In genomic region chr1:28232558-28233263, GRCh38 we compare ENCODE assay signal across 8 cellular contexts. TPM values are rescaled to one million over a fixed set of nuclear protein-coding genes. Genes with fewer than 3 reads are reported as not detected.
DNase-seq lines count a peak whose midpoint lies in the region; ATAC-seq and TF ChIP-seq lines count a peak whose summit lies in the region.

DNAJC8 (minus strand) TSS chr1:28233029; CDS start chr1:28232998, 31 bp downstream.

- H3K36me3 ChIP-seq in BJ (ENCODE audit: control insufficient read depth, insufficient read depth, low read length) = no peaks in the 10 kb centered on the region; the same call in 1 of the 2 replicates

- H3K27ac Mint-ChIP-seq in effector memory CD8-positive, alpha-beta T cell = peak within 1 kb of the TSS; percentile 99

- no peak for TF ChIP-seq CTCF in BJ (IDR thresholded peaks at IDR 0.05; ENCODE audit: insufficient read depth, low read depth, low read length)

- H3K9me3 Mint-ChIP-seq in effector memory CD8-positive, alpha-beta T cell = no peaks in the 10 kb centered on the region

- peaks cover 11 to 15% of the 10 kb centered on the region in 2 donors for H3K4me1 Mint-ChIP-seq in effector memory CD8-positive, alpha-beta T cell (ENCODE audit: low read depth in 2 of 2)

- no peaks in the 10 kb centered on the region for H3K27me3 Mint-ChIP-seq in effector memory CD8-positive, alpha-beta T cell

- POLR2A ChIA-PET in BJ (lab: Charles Lee) = no interaction called here

- ATAC-seq in GM19397 (IDR thresholded peaks at IDR 0.05; ENCODE audit: unreplicated experiment) = peak; percentile 53
- peak; percentile 64 for ATAC-seq in effector memory CD8-positive, alpha-beta T cell (replicated peaks)

- peak within 1 kb of the TSS; percentile 99 to 100 for H3K4me3 Mint-ChIP-seq in effector memory CD8-positive, alpha-beta T cell

- no peak for DNase-seq in BJ (ENCODE audit: low read depth)
- DNase-seq in HT1080 (ENCODE audit: low read depth) = peak; percentile 78
- peak; percentile 94 for DNase-seq in NOMO-1 treated with dmso at 0.1 percent for 144 hours (lab: John Stamatoyannopoulos, UW; ENCODE audit: unreplicated experiment)
- DNase-seq in activated CD8-positive, alpha-beta memory T cell treated with anti-CD3 and anti-CD28 coated beads for 4 hours (ENCODE audit: low read depth in 2 of 2) = peak; percentile 93 to 94
- peak; percentile 88 to 94 (median 89) for DNase-seq in effector memory CD8-positive, alpha-beta T cell
- DNase-seq in medulla oblongata (ENCODE audit: extremely low spot score) = peak; percentile 95
- DNase-seq in stimulated activated CD4-positive, alpha-beta T cell treated with anti-CD3 and anti-CD28 coated beads, TNF-alpha, amount 100 ng/mL, for 48 hours (ENCODE audit: low read depth in 3 of 3) = peak; percentile 90 to 97 (median 92)

- H3K36me3 Mint-ChIP-seq in effector memory CD8-positive, alpha-beta T cell (ENCODE audit: insufficient read depth) = peaks cover 28% of the 10 kb centered on the region

- H3K4me3 ChIP-seq in BJ (ENCODE audit: low read depth, low read length) = peak within 1 kb of the TSS; percentile 76

- H3K27me3 ChIP-seq in BJ (ENCODE audit: control insufficient read depth, insufficient read depth, low read length) = no peaks in the 10 kb centered on the region

- CTCF ChIA-PET in BJ (lab: Yijun Ruan, JAX) = interaction anchor here (1.9 kb wide), 1 partner anchor 17 kb away, joined by 4 read pairs; no protein-coding TSS in a partner anchor

RNA-seq across cellular contexts. Expression of gene DNAJC8, which starts in this region (rescaled TPM):
- 49.1 and 70.2 TPM in 2 replicates for polyA plus RNA-seq in BJ (2011; rRNA removed)
- polyA minus RNA-seq in BJ (2011; rRNA and poly(A)+ RNA removed) = 14.0 and 17.1 TPM in 2 replicates
- total RNA-seq in HT1080 (2014; rRNA removed; shearing (Covaris generic)) = 82.0 and 85.2 TPM in 2 replicates
- polyA plus RNA-seq in HT1080 (2015; cell fraction: cytosol; rRNA removed) = 81.9 and 82.4 TPM in 2 replicates
- polyA plus RNA-seq in HT1080 (2015; cell fraction: nucleus; rRNA removed) = 68.3 and 68.4 TPM in 2 replicates
